ENCODE assay signal across 1 cellular context in genomic region chr2:65056215-65056989, GRCh38.
TF ChIP-seq lines count a peak whose summit lies in the region.

CEP68 (plus strand) TSS chr2:65056416; CDS start chr2:65069445, 13,029 bp downstream.

TF ChIP-seq in liver, 16 proteins besides CTCF, POLR2A, EP300 and RAD21 (continued from another document):
- TF ChIP-seq HNF4G (IDR thresholded peaks at IDR 0.05) (no peak), YY1 (IDR thresholded peaks at IDR 0.05) (peak; percentile 76), EGR1 (IDR thresholded peaks at IDR 0.05; ENCODE audit: low read depth in 2 of 2) (no peak), ATF3 (IDR thresholded peaks at IDR 0.05) (no peak)
